23 cellular contexts compared by ENCODE assay signal in the genomic region with DNA sequence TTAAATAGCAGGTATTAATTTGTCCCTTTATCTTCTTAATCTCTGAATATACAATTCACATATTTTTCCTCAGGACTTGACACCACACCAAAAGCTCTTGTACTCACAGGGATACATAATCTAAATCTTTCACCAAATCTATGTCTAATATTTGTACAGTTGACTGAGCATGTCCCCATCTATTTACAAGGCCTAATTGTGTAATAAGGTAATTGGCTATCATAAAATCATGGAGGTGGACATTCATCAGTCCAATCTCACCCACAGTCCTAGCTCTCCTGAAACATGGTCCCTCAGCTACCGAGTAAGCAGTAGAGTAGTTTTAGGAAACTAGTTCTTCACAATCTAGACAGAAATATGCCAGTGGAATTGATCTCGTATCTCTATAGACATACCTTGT. TPM values are rescaled to one million over a fixed set of nuclear protein-coding genes. Genes with fewer than 3 reads are reported as not detected.
"Had no signal": no experiment of that assay in that cellular context is flagged by ENCODE, and none has a peak within 500 bp of the region (broad histone marks: within the 10 kb centered on the region; RNA-seq: fewer than 3 reads in every experiment).

No MANE protein-coding gene starts in this region.

- H3K27ac ChIP-seq: SK-N-MC had no signal

- H3K9me3 Mint-ChIP-seq: activated CD8-positive, alpha-beta T cell treated with anti-CD3 and anti-CD28 coated beads for 36 hours; activated naive CD4-positive, alpha-beta T cell treated with anti-CD3 and anti-CD28 coated beads, Interleukin-2, amount 10 ng/mL, durations not matched to agents 7 days and 5 days; activated T-helper 2 cell treated with anti-CD3 and anti-CD28 coated beads, Interferon-gamma antibody, Interleukin-2, Interleukin-4, amounts not matched to agents 10 μg/mL and 5 μg/mL and 100 μg/mL, durations not matched to agents 14 hours and 24 hours and 36 hours had no signal

- H3K27ac Mint-ChIP-seq: activated CD8-positive, alpha-beta T cell treated with anti-CD3 and anti-CD28 coated beads for 36 hours; activated naive CD4-positive, alpha-beta T cell treated with anti-CD3 and anti-CD28 coated beads, Interleukin-2, amount 10 ng/mL, durations not matched to agents 7 days and 5 days; activated naive CD8-positive, alpha-beta T cell treated with anti-CD3 and anti-CD28 coated beads for 36 hours; activated T-cell treated with anti-CD3 and anti-CD28 coated beads, Interleukin-2, amount 50 U/mL, for 72 hours; activated T-helper 2 cell treated with anti-CD3 and anti-CD28 coated beads, Interferon-gamma antibody, Interleukin-2, Interleukin-4, amounts not matched to agents 10 μg/mL and 5 μg/mL and 100 μg/mL, durations not matched to agents 14 hours and 24 hours and 36 hours had no signal

- H3K4me3 Mint-ChIP-seq: activated CD8-positive, alpha-beta T cell treated with anti-CD3 and anti-CD28 coated beads for 36 hours; activated naive CD4-positive, alpha-beta T cell treated with anti-CD3 and anti-CD28 coated beads, Interleukin-2, amount 10 ng/mL, durations not matched to agents 7 days and 5 days; activated naive CD8-positive, alpha-beta T cell treated with anti-CD3 and anti-CD28 coated beads for 36 hours; activated T-cell treated with anti-CD3 and anti-CD28 coated beads, Interleukin-2, amount 50 U/mL, for 72 hours had no signal

- H3K4me3 ChIP-seq: SK-N-MC had no signal

- ATAC-seq: activated CD4-positive, CD25-positive, alpha-beta regulatory T cell treated with anti-CD3 and anti-CD28 coated beads, Interleukin-2, amount 50 U/mL, for 24 hours; activated CD8-positive, alpha-beta T cell treated with anti-CD3 and anti-CD28 coated beads for 36 hours; activated T-cell treated with anti-CD3 and anti-CD28 coated beads, Interleukin-2, amount 50 U/mL, for 72 hours; Right ventricle myocardium inferior had no signal

- DNase-seq: activated CD4-positive, alpha-beta T cell treated with anti-CD3 and anti-CD28 coated beads for 4 hours; activated CD8-positive, alpha-beta memory T cell treated with anti-CD3 and anti-CD28 coated beads, Interleukin-2, amount 50 U/mL, for 4 hours; activated CD8-positive, alpha-beta T cell treated with anti-CD3 and anti-CD28 coated beads for 36 hours; activated gamma-delta T cell treated with Interleukin-2 at 50 U/mL for 16 hours; activated naive CD4-positive, alpha-beta T cell treated with anti-CD3 and anti-CD28 coated beads, Interleukin-2, amount 10 ng/mL, durations not matched to agents 7 days and 5 days; activated naive CD8-positive, alpha-beta T cell treated with anti-CD3 and anti-CD28 coated beads for 36 hours; activated T-cell treated with anti-CD3 and anti-CD28 coated beads, Interleukin-2, amount 50 U/mL, for 72 hours; anterior cingulate cortex; Karpas-422; NCI-H1048; NCI-H146; NCI-H187 treated with DMSO at 0.1 percent for 48 hours; NCI-H2081 treated with DMSO at 0.1 percent for 48 hours; NCI-H446; NCI-H524; NCI-H774; NK-92 treated with Interleukin-12 subunit alpha and Interleukin-12 subunit beta, amount 100 ng/mL, for 24 hours; T-helper 1 cell had no signal

- H3K27me3 Mint-ChIP-seq: activated naive CD4-positive, alpha-beta T cell treated with anti-CD3 and anti-CD28 coated beads, Interleukin-2, amount 10 ng/mL, durations not matched to agents 7 days and 5 days had no signal

- H3K4me1 Mint-ChIP-seq: activated naive CD4-positive, alpha-beta T cell treated with anti-CD3 and anti-CD28 coated beads, Interleukin-2, amount 10 ng/mL, durations not matched to agents 7 days and 5 days; activated naive CD8-positive, alpha-beta T cell treated with anti-CD3 and anti-CD28 coated beads for 36 hours had no signal

- H3K36me3 Mint-ChIP-seq: activated naive CD4-positive, alpha-beta T cell treated with anti-CD3 and anti-CD28 coated beads, Interleukin-2, amount 10 ng/mL, durations not matched to agents 7 days and 5 days; activated naive CD8-positive, alpha-beta T cell treated with anti-CD3 and anti-CD28 coated beads for 36 hours had no signal

RNA-seq across cellular contexts. Expression of a gene that starts 30.3 kb away (rescaled TPM):
- total RNA-seq: activated CD8-positive, alpha-beta T cell treated with anti-CD3 and anti-CD28 coated beads for 36 hours; activated naive CD8-positive, alpha-beta T cell treated with anti-CD3 and anti-CD28 coated beads for 36 hours; activated T-helper 2 cell treated with anti-CD3 and anti-CD28 coated beads, Interferon-gamma antibody, Interleukin-2, Interleukin-4, amounts not matched to agents 10 μg/mL and 5 μg/mL and 100 μg/mL, durations not matched to agents 14 hours and 24 hours and 36 hours; T-helper 2 cell treated with Interferon-gamma antibody and Interleukin-4, amounts not matched to agents 100 ng/mL and 5 ng/mL, for 36 hours had no signal
